26 cellular contexts compared by ENCODE assay signal in genomic region chr9:99894826-99895225, GRCh38.
"Had no signal": no experiment of that assay in that cellular context is flagged by ENCODE, and none has a peak within 500 bp of the region (broad histone marks: within the 10 kb centered on the region; RNA-seq: fewer than 3 reads in every experiment).

No MANE protein-coding gene starts in this region.

- H3K9me3 ChIP-seq: adrenal gland, MG63, Peyer's patch, SJCRH30, SK-N-SH had no signal

- H3K9me2 ChIP-seq: SK-N-SH had no signal

- H3K4me2 ChIP-seq: SK-N-SH had no signal

- ATAC-seq: activated CD4-positive, CD25-positive, alpha-beta regulatory T cell treated with anti-CD3 and anti-CD28 coated beads, Interleukin-2, amount 50 U/mL, for 24 hours; activated CD8-positive, alpha-beta T cell treated with anti-CD3 and anti-CD28 coated beads for 36 hours; activated T-cell treated with anti-CD3 and anti-CD28 coated beads, Interleukin-2, amount 50 U/mL, for 72 hours had no signal

- H3K4me3 ChIP-seq: adrenal gland, MG63, Peyer's patch, SJCRH30 had no signal

- H3K27me3 ChIP-seq: adrenal gland, Peyer's patch had no signal

- H3K4me1 ChIP-seq: adrenal gland, Peyer's patch, SJCRH30 had no signal

- H3K36me3 ChIP-seq: adrenal gland, MG63, Peyer's patch, SJCRH30, WERI-Rb-1 had no signal

- H3K27ac ChIP-seq: adrenal gland, Peyer's patch, RWPE1, SJCRH30, WERI-Rb-1 had no signal

- DNase-seq: activated CD4-positive, alpha-beta T cell treated with anti-CD3 and anti-CD28 coated beads for 4 hours; activated CD8-positive, alpha-beta memory T cell treated with anti-CD3 and anti-CD28 coated beads, Interleukin-2, amount 50 U/mL, for 4 hours; activated CD8-positive, alpha-beta T cell treated with anti-CD3 and anti-CD28 coated beads for 36 hours; activated naive CD4-positive, alpha-beta T cell treated with anti-CD3 and anti-CD28 coated beads, Interleukin-2, amount 50 U/mL, for 16 hours; activated naive CD8-positive, alpha-beta T cell treated with anti-CD3 and anti-CD28 coated beads, Interleukin-2, amount 10 ng/mL, durations not matched to agents 7 days and 5 days; activated T-cell treated with anti-CD3 and anti-CD28 coated beads, Interleukin-2, amount 50 U/mL, for 72 hours; adrenal gland; anterior cingulate cortex; cerebellar nuclear complex; MG63; NCI-H1092 treated with DMSO at 0.1 percent for 48 hours; NCI-H1417 treated with DMSO at 0.1 percent for 48 hours; NCI-H1694; NCI-H2029; NCI-H2107; NCI-H2171 treated with DMSO at 0.1 percent for 48 hours; NCI-H226; NCI-H524; Peyer's patch; Right ventricle myocardium superior; SJCRH30; SK-N-SH; T-helper 1 cell; WERI-Rb-1 had no signal

- H3K9ac ChIP-seq: SK-N-SH had no signal
